Comparison of ENCODE assay signal across 8 cellular contexts in the genomic region with DNA sequence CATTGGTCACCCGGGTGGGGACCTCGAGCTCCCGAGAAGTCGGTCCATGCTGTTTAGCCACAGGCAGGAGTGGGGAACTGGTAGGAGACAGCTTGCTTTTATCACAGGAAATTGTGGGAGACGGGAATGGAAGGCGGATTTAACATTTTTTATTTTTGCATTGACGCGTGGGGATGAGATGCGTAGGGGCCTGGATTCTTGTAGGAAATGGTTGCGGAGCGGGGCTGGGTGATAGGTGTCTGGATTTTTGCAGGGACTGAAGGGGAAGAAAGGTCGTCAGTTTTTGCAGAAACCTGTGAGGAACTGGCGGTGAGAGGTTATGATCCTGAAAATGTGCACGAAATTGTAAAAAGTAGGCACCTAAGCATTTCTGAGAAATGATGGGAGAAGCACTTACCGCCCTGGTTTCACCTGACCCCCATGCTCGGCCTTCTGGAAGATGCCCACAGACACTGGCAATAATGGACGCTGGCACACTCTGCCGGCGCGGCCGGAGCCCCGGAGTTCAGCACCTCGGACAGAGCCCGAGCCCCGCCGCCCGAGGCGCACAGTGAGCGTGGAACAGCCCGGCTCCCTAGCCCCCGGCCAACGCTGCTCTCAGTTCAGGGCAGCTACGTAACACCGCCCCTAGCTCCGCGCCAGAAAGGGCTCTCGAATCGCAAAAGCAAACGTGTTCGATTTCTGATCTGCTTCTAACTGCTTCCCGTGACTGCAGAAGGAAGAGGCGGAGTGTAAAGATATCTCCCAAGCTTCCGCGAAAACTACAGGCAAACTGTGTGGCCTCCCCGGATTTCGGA. TPM values are rescaled to one million over a fixed set of nuclear protein-coding genes. Genes with fewer than 3 reads are reported as not detected.
DNase-seq lines count a peak whose midpoint lies in the region; ATAC-seq lines count a peak whose summit lies in the region.

No MANE protein-coding gene starts in this region.

- ATAC-seq in HG03135 (IDR thresholded peaks at IDR 0.05; ENCODE audit: unreplicated experiment): no peak
- ATAC-seq in HG02623 (IDR thresholded peaks at IDR 0.05; ENCODE audit: unreplicated experiment): no peak
- ATAC-seq in GM21381 (IDR thresholded peaks at IDR 0.05; ENCODE audit: unreplicated experiment): no peak

- DNase-seq in GOT3 (lab: John Stamatoyannopoulos, UW) (peak; percentile 7), SK-N-DZ (ENCODE audit: low spot score) (peak; percentile 16), dermis microvascular lymphatic vessel endothelial cell (ENCODE audit: low read depth in 2 of 2) (peak; percentile 5 to 46), lung microvascular endothelial cell (ENCODE audit: low read depth in 2 of 2) (peak; percentile 46 to 59), NCI-H1105 (lab: John Stamatoyannopoulos, UW) (no peak)

RNA-seq across cellular contexts. Expression of gene ANKRD34C, which starts 0.9 kb away (rescaled TPM):
- polyA plus RNA-seq in SK-N-DZ (2014; cell fraction: cytosol; rRNA removed): not detected in 2 replicates
- polyA plus RNA-seq in SK-N-DZ (2014; cell fraction: nucleus; rRNA removed): not detected in 2 replicates
- total RNA-seq in dermis microvascular lymphatic vessel endothelial cell (not detected in 2 replicates), lung microvascular endothelial cell (not detected in 2 replicates)

RNA-seq across cellular contexts. Expression of gene TMED3, which starts 27.5 kb away (rescaled TPM):
- 92.0 and 120 TPM in 2 replicates for polyA plus RNA-seq in SK-N-DZ (2014; cell fraction: cytosol; rRNA removed)
- 42.2 and 57.3 TPM in 2 replicates for polyA plus RNA-seq in SK-N-DZ (2014; cell fraction: nucleus; rRNA removed)
- total RNA-seq in dermis microvascular lymphatic vessel endothelial cell (173 and 221 TPM in 2 replicates), lung microvascular endothelial cell (146 and 205 TPM in 2 replicates)
